ENCODE assay signal across 24 cellular contexts in genomic region chr17:79631640-79632431, GRCh38. TPM values are rescaled to one million over a fixed set of nuclear protein-coding genes. Genes with fewer than 3 reads are reported as not detected.
DNase-seq lines count a peak whose midpoint lies in the region; TF ChIP-seq lines count a peak whose summit lies in the region.
"Had no signal": no experiment of that assay in that cellular context is flagged by ENCODE, and none has a peak within 500 bp of the region (broad histone marks: within the 10 kb centered on the region; RNA-seq: fewer than 3 reads in every experiment).

No MANE protein-coding gene starts in this region.

- H3K27me3 Mint-ChIP-seq in endodermal cell (ENCODE audit: insufficient read depth) = peaks cover 13% of the 10 kb centered on the region

- DNase-seq in activated CD4-positive, alpha-beta T cell treated with anti-CD3 and anti-CD28 coated beads for 1 hour = peak; percentile 1
- no peak for DNase-seq in activated CD4-positive, alpha-beta T cell treated with anti-CD3 and anti-CD28 coated beads for 48 hours
- peak; percentile 30 for DNase-seq in H7
- peak; percentile 36 for DNase-seq in endodermal cell
- peak in 3 of 5 donors; percentile 1 to 12 (median 1) for DNase-seq in ovary
- DNase-seq in activated gamma-delta T cell (lab: John Stamatoyannopoulos, UW) = no peak
- DNase-seq in KBM-7 = no peak
- DNase-seq in osteoblast (ENCODE audit: insufficient read length, low spot score, missing footprints) = no peak
- DNase-seq: DMS 273 treated with DMSO at 0.1 percent for 48 hours, Karpas-422, naive B cell, NCI-H1048, NCI-H2107, NCI-H524, SHP77 treated with DMSO at 0.1 percent for 48 hours had no signal

- H3K27ac ChIP-seq in endodermal cell (ENCODE audit: low read depth, low read length) (no peak overlapping the region), ovary (no peak overlapping the region), osteoblast (ENCODE audit: low read depth, low read length) (no peak overlapping the region)
- H3K27ac ChIP-seq: BLaER1 treated with 17β-estradiol and CSF1 and Interleukin-3, amounts not matched to agents 10 nM and 100 nM; breast epithelium; psoas muscle; spleen; tibial nerve had no signal

- H3K36me3 ChIP-seq in H7 (replicated peaks; ENCODE audit: control insufficient read depth, insufficient read depth, low read length) (no peaks in the 10 kb centered on the region), endodermal cell (ENCODE audit: control insufficient read depth, insufficient read depth, low read length) (no peaks in the 10 kb centered on the region), ovary (no peaks in the 10 kb centered on the region), osteoblast (ENCODE audit: insufficient read depth, low read length) (no peaks in the 10 kb centered on the region)
- H3K36me3 ChIP-seq: BLaER1 treated with 17β-estradiol and CSF1 and Interleukin-3, amounts not matched to agents 10 nM and 100 nM; breast epithelium; spleen; tibial nerve had no signal

- no peaks in the 10 kb centered on the region for H4K20me1 ChIP-seq in osteoblast (ENCODE audit: insufficient read depth, low read length)

- H3K9me3 Mint-ChIP-seq in endodermal cell = no peaks in the 10 kb centered on the region
- H3K9me3 Mint-ChIP-seq: T-helper 1 cell treated with Interleukin-12 subunit alpha and Interleukin-12 subunit beta and Interleukin-4 antibody, amounts not matched to agents 30 μg/mL and 1 μg/mL, for 36 hours had no signal

- no peak for TF ChIP-seq POLR2A in ovary (IDR thresholded peaks at IDR 0.05)

- H3K79me2 ChIP-seq in osteoblast (ENCODE audit: insufficient read depth, low read length) = no peaks in the 10 kb centered on the region

- H3K27ac Mint-ChIP-seq in endodermal cell = no peak overlapping the region
- H3K27ac Mint-ChIP-seq: T-helper 1 cell treated with Interleukin-12 subunit alpha and Interleukin-12 subunit beta and Interleukin-4 antibody, amounts not matched to agents 30 μg/mL and 1 μg/mL, for 36 hours had no signal

- H3K4me3 Mint-ChIP-seq in endodermal cell = no peak overlapping the region
- H3K4me3 Mint-ChIP-seq: naive B cell; T-helper 1 cell treated with Interleukin-12 subunit alpha and Interleukin-12 subunit beta and Interleukin-4 antibody, amounts not matched to agents 30 μg/mL and 1 μg/mL, for 36 hours had no signal

- H3K9ac ChIP-seq in endodermal cell (ENCODE audit: extremely low read depth, low read length, poor library complexity, severe bottlenecking) = no peak overlapping the region
- H3K9ac ChIP-seq: BLaER1 treated with 17β-estradiol and CSF1 and Interleukin-3, amounts not matched to agents 10 nM and 100 nM had no signal

- no peak overlapping the region for H3K4me2 ChIP-seq in osteoblast (ENCODE audit: insufficient read depth, low read length)
- H3K4me2 ChIP-seq: BLaER1 treated with 17β-estradiol and CSF1 and Interleukin-3, amounts not matched to agents 10 nM and 100 nM had no signal

- H3K36me3 Mint-ChIP-seq in endodermal cell (ENCODE audit: low read depth) = no peaks in the 10 kb centered on the region

- H3K27me3 ChIP-seq in H7 (ENCODE audit: control insufficient read depth, insufficient read depth, low read length) (no peaks in the 10 kb centered on the region), endodermal cell (ENCODE audit: control insufficient read depth, insufficient read depth, low read length, poor library complexity, severe bottlenecking) (peaks cover 6% of the 10 kb centered on the region), ovary (no peaks in the 10 kb centered on the region), osteoblast (ENCODE audit: insufficient read depth, low read length) (peaks cover 7% of the 10 kb centered on the region)
- H3K27me3 ChIP-seq: BLaER1 treated with 17β-estradiol and CSF1 and Interleukin-3, amounts not matched to agents 10 nM and 100 nM had no signal

- no peaks in the 10 kb centered on the region for H3K4me1 ChIP-seq in endodermal cell (ENCODE audit: control insufficient read depth, insufficient read depth, low read length)
- H3K4me1 ChIP-seq in ovary (ENCODE audit: insufficient read depth) = no peaks in the 10 kb centered on the region
- no peaks in the 10 kb centered on the region for H3K4me1 ChIP-seq in osteoblast (ENCODE audit: insufficient read depth, low read length)
- H3K4me1 ChIP-seq: BLaER1 treated with 17β-estradiol and CSF1 and Interleukin-3, amounts not matched to agents 10 nM and 100 nM; breast epithelium; psoas muscle; spleen; tibial nerve had no signal

- peaks cover 3% of the 10 kb centered on the region for H3K4me1 Mint-ChIP-seq in endodermal cell
- H3K4me1 Mint-ChIP-seq: naive B cell had no signal

- H3K4me3 ChIP-seq in H7 (ENCODE audit: insufficient read depth, low read depth, low read length) = no peak overlapping the region
- no peak overlapping the region for H3K4me3 ChIP-seq in endodermal cell (ENCODE audit: low read length)
- H3K4me3 ChIP-seq in ovary = no peak overlapping the region
- H3K4me3 ChIP-seq in osteoblast (ENCODE audit: insufficient read depth, low read length) = no peak overlapping the region
- H3K4me3 ChIP-seq: BLaER1 treated with 17β-estradiol and CSF1 and Interleukin-3, amounts not matched to agents 10 nM and 100 nM; breast epithelium; lung; psoas muscle; spleen; tibial nerve had no signal

- no peak overlapping the region for H2AFZ ChIP-seq in osteoblast (ENCODE audit: low read length)

- TF ChIP-seq CTCF in endodermal cell (conservative IDR thresholded peaks at IDR 0.05) (no peak), ovary (IDR thresholded peaks at IDR 0.05) (no peak), osteoblast (IDR thresholded peaks at IDR 0.05; ENCODE audit: extremely low read depth, low read depth, low read length) (no peak)

- intact Hi-C loops in ovary (cut with DNase I) = no loop called here

- H3K9me3 ChIP-seq in endodermal cell (ENCODE audit: control insufficient read depth, low read length) (no peaks in the 10 kb centered on the region), ovary (no peaks in the 10 kb centered on the region), osteoblast (ENCODE audit: low read depth, low read length) (no peaks in the 10 kb centered on the region)
- H3K9me3 ChIP-seq: BLaER1 treated with 17β-estradiol and CSF1 and Interleukin-3, amounts not matched to agents 10 nM and 100 nM; psoas muscle; spleen; tibial nerve had no signal

- no peak for TF ChIP-seq EP300 in ovary (IDR thresholded peaks at IDR 0.05)

- 87 to 91% methylated on average over 16 to 22 of the region's 22 CpGs for whole genome bisulfite sequencing in endodermal cell (ENCODE audit: insufficient coverage in 1 of 2, insufficient read length in 1 of 2), 2 experiments
- 82 to 84% (median 82%) methylated on average over 22 of the region's 22 CpGs for WGBS in ovary, 3 donors

- in situ Hi-C loops in KBM-7 (cut with MboI; ENCODE audit: low pct_unique_long_range_greater_than_20kb, low sequenced_read_pairs) = no loop called here

RNA-seq across cellular contexts. Expression of gene RBFOX3, which starts 21.0 kb away (rescaled TPM):
- 3.5 and 13.4 TPM in 2 replicates for total RNA-seq in H7 (2014; rRNA removed; shearing (Covaris generic))
- total RNA-seq in endodermal cell (1 to 10 TPM; 2.6 to 7.3 TPM), ovary (1 to 10 TPM in 1 of 7 donors, under 1 TPM in 4, not detected in 2; 0.13 to 3.4 (median 0.20) TPM), osteoblast (not detected in 2 replicates)
- 6.3 TPM for polyA plus RNA-seq in endodermal cell (2013, experiment 1 of 2)
- 6.3 TPM for polyA plus RNA-seq in endodermal cell (2013, experiment 2 of 2)
- polyA plus RNA-seq in ovary = under 1 TPM; 0.07 to 0.97 TPM
- total RNA-seq: A172, breast epithelium, glomerular endothelial cell, psoas muscle, tibial nerve had no signal

Comparison
In these comparisons a context has a peak if more than half of its experiments do, and no peak if none do; other contexts are left out.
1. DNase-seq: peak in activated CD4-positive, alpha-beta T cell treated with anti-CD3 and anti-CD28 coated beads for 1 hour (single experiment), H7 (single experiment), endodermal cell (single experiment) and ovary (3 of 5); none in activated CD4-positive, alpha-beta T cell treated with anti-CD3 and anti-CD28 coated beads for 48 hours (single experiment), activated gamma-delta T cell (single experiment), KBM-7 (single experiment) and osteoblast (single experiment).